Comparison of ENCODE assay signal across 8 cellular contexts in genomic region chr16:69465083-69465721, GRCh38. TPM values are rescaled to one million over a fixed set of nuclear protein-coding genes. Genes with fewer than 3 reads are reported as not detected.
DNase-seq lines count a peak whose midpoint lies in the region; ATAC-seq and TF ChIP-seq lines count a peak whose summit lies in the region.

No MANE protein-coding gene starts in this region.

- no peak overlapping the region for H3K23ac ChIP-seq in mesenchymal stem cell (ENCODE audit: low read length in 2 of 2)

- H3K4ac ChIP-seq in mesenchymal stem cell (ENCODE audit: low read depth in 1 of 2, low read length in 2 of 2): no peak overlapping the region

- no peak overlapping the region for H2BK5ac ChIP-seq in mesenchymal stem cell (ENCODE audit: low read depth, low read length, poor library complexity, severe bottlenecking)

- WGBS in mesenchymal stem cell: 34% methylated on average over 4 of the region's 6 CpGs
- 30 to 34% methylated on average over 3 to 6 of the region's 6 CpGs for WGBS in upper lobe of left lung, 2 donors
- 69 to 77% methylated on average over 6 of the region's 6 CpGs for WGBS in heart right ventricle, 2 donors

- H3K4me3 ChIP-seq in mesenchymal stem cell (ENCODE audit: insufficient read depth in 1 of 2, low read depth in 1 of 2, low read length in 2 of 2) (no peak overlapping the region), tibial artery (no peak overlapping the region), upper lobe of left lung (no peak overlapping the region), heart right ventricle (no peak overlapping the region)

- CTCF ChIA-PET in activated CD8-positive, alpha-beta T cell treated with anti-CD3 and anti-CD28 coated beads for 36 hours (lab: Charles Lee): interaction anchor here (0.8 to 1.6 kb wide), 2 partner anchors 68 to 69 kb away, joined by 3 to 5 read pairs; no protein-coding TSS in a partner anchor

- POLR2A ChIA-PET in activated CD8-positive, alpha-beta T cell treated with anti-CD3 and anti-CD28 coated beads for 36 hours (lab: Charles Lee): no interaction called here

- H3K4me1 ChIP-seq in mesenchymal stem cell (ENCODE audit: control insufficient read depth, insufficient read depth, low read depth, low read length) (peaks cover 8% of the 10 kb centered on the region), tibial artery (peaks cover 0 to 8% (median 2%) of the 10 kb centered on the region in 4 donors), upper lobe of left lung (peaks cover 20 to 29% (median 22%) of the 10 kb centered on the region in 4 donors), heart right ventricle (peaks cover 0 to 32% (median 8%) of the 10 kb centered on the region in 9 donors)

- H3K9me3 Mint-ChIP-seq in activated CD8-positive, alpha-beta T cell treated with anti-CD3 and anti-CD28 coated beads for 36 hours: no peaks in the 10 kb centered on the region

- peaks cover 29% of the 10 kb centered on the region for H3K36me3 Mint-ChIP-seq in activated CD8-positive, alpha-beta T cell treated with anti-CD3 and anti-CD28 coated beads for 36 hours (ENCODE audit: low read depth)

- H2BK15ac ChIP-seq in mesenchymal stem cell (ENCODE audit: low read depth, poor library complexity, severe bottlenecking): no peak overlapping the region

- H3K4me2 ChIP-seq in mesenchymal stem cell (ENCODE audit: low read length, poor library complexity, severe bottlenecking): no peak overlapping the region

- H4K91ac ChIP-seq in mesenchymal stem cell (ENCODE audit: low read length): no peak overlapping the region

- H2BK120ac ChIP-seq in mesenchymal stem cell (ENCODE audit: low read depth, low read length): no peak overlapping the region

- H3K79me1 ChIP-seq in mesenchymal stem cell (replicated peaks; ENCODE audit: low read length, poor library complexity, severe bottlenecking): peaks cover 16% of the 10 kb centered on the region

- TF ChIP-seq CTCF in GM12872 (IDR thresholded peaks at IDR 0.05; ENCODE audit: insufficient read depth, low read depth, low read length) (peak; percentile 14; the same call in 1 of the 3 replicates), tibial artery (IDR thresholded peaks at IDR 0.05) (no peak), upper lobe of left lung (IDR thresholded peaks at IDR 0.05) (no peak), heart right ventricle (IDR thresholded peaks at IDR 0.05) (no peak)
- no peak for TF ChIP-seq CTCF in activated CD8-positive, alpha-beta T cell treated with anti-CD3 and anti-CD28 coated beads for 36 hours (IDR thresholded peaks at IDR 0.05)

- H4K8ac ChIP-seq in mesenchymal stem cell (ENCODE audit: low read length): no peak overlapping the region

- H3K18ac ChIP-seq in mesenchymal stem cell (ENCODE audit: low read depth in 1 of 2, low read length in 2 of 2): peak overlapping the region in 1 of 2 experiments; percentile 89

- H3K36me3 ChIP-seq in mesenchymal stem cell (ENCODE audit: control insufficient read depth in 1 of 2, insufficient read depth in 2 of 2, low read depth in 1 of 2, low read length in 2 of 2) (peaks cover 8 to 53% of the 10 kb centered on the region in 2 experiments), tibial artery (peaks cover 6 to 27% (median 12%) of the 10 kb centered on the region in 3 donors), upper lobe of left lung (peaks cover 0 to 18% (median 6%) of the 10 kb centered on the region in 4 donors), heart right ventricle (peaks cover 0 to 59% (median 6%) of the 10 kb centered on the region in 9 donors)

- peaks cover 60% of the 10 kb centered on the region for H3K4me1 Mint-ChIP-seq in activated CD8-positive, alpha-beta T cell treated with anti-CD3 and anti-CD28 coated beads for 36 hours (ENCODE audit: low read depth)

- H3K9me3 ChIP-seq in mesenchymal stem cell (ENCODE audit: control insufficient read depth, low read length) (no peaks in the 10 kb centered on the region), tibial artery (no peaks in the 10 kb centered on the region), upper lobe of left lung (no peaks in the 10 kb centered on the region), heart right ventricle (no peaks in the 10 kb centered on the region)

- no peak for TF ChIP-seq POLR2A in upper lobe of left lung (IDR thresholded peaks at IDR 0.05)

- peak; percentile 29 for DNase-seq in activated CD8-positive, alpha-beta T cell treated with anti-CD3 and anti-CD28 coated beads for 36 hours
- DNase-seq in mesenchymal stem cell (peak; percentile 73), tibial artery (no peak), upper lobe of left lung (no peak), heart right ventricle (no peak)

- H3K27ac Mint-ChIP-seq in activated CD8-positive, alpha-beta T cell treated with anti-CD3 and anti-CD28 coated beads for 36 hours: peak overlapping the region; percentile 79

- intact Hi-C loops in activated CD8-positive, alpha-beta T cell treated with anti-CD3 and anti-CD28 coated beads for 36 hours (cut with micrococcal nuclease): loop anchor here (5.0 kb wide), 2 partner anchors 33 to 97 kb away; no protein-coding TSS in a partner anchor
- intact Hi-C loops in tibial artery (cut with DNase I; ENCODE audit: low total_unique reads) (no loop called here), heart right ventricle (cut with DNase I) (loop anchor here in 1 of 10 donors (10.0 kb wide), 1 partner anchor 70 kb away; no protein-coding TSS in a partner anchor)

- no peak overlapping the region for H3K4me3 Mint-ChIP-seq in activated CD8-positive, alpha-beta T cell treated with anti-CD3 and anti-CD28 coated beads for 36 hours

- H3K27me3 Mint-ChIP-seq in activated CD8-positive, alpha-beta T cell treated with anti-CD3 and anti-CD28 coated beads for 36 hours: no peaks in the 10 kb centered on the region

- no peak overlapping the region for H3K14ac ChIP-seq in mesenchymal stem cell (ENCODE audit: low read length in 2 of 2)

- H3K27ac ChIP-seq in mesenchymal stem cell (ENCODE audit: low read length, poor library complexity, severe bottlenecking) (no peak overlapping the region), tibial artery (no peak overlapping the region), upper lobe of left lung (peak overlapping the region in 2 of 4 donors; percentile 34 to 41), heart right ventricle (peak overlapping the region in 1 of 10 donors; percentile 19)

- H2BK12ac ChIP-seq in mesenchymal stem cell (ENCODE audit: low read length in 2 of 2): no peak overlapping the region

- no peak overlapping the region for H3K9ac ChIP-seq in mesenchymal stem cell (ENCODE audit: low read length)

- H3K27me3 ChIP-seq in mesenchymal stem cell (ENCODE audit: control insufficient read depth in 1 of 2, insufficient read depth in 1 of 2, low read length in 2 of 2) (no peaks in the 10 kb centered on the region), tibial artery (no peaks in the 10 kb centered on the region), upper lobe of left lung (no peaks in the 10 kb centered on the region), heart right ventricle (peaks cover 0 to 43% (median 0%) of the 10 kb centered on the region in 7 donors)

- no peak overlapping the region for H2AK5ac ChIP-seq in mesenchymal stem cell (ENCODE audit: low read length, severe bottlenecking)

- H2AFZ ChIP-seq in mesenchymal stem cell (ENCODE audit: low read depth, low read length): no peak overlapping the region

- no peak for TF ChIP-seq EP300 in upper lobe of left lung (IDR thresholded peaks at IDR 0.05)

- ATAC-seq in HG03175 (IDR thresholded peaks at IDR 0.05; ENCODE audit: unreplicated experiment): peak; percentile 47
- ATAC-seq in activated CD8-positive, alpha-beta T cell treated with anti-CD3 and anti-CD28 coated beads for 36 hours: peak; percentile 55
- ATAC-seq in upper lobe of left lung (ENCODE audit: low FRiP score in 2 of 2): no peak
- no peak for ATAC-seq in GM19328 (IDR thresholded peaks at IDR 0.05; ENCODE audit: unreplicated experiment)
- no peak for ATAC-seq in heart right ventricle

RNA-seq across cellular contexts. Expression of gene CYB5B, which starts 40.8 kb away (rescaled TPM):
- total RNA-seq in activated CD8-positive, alpha-beta T cell treated with anti-CD3 and anti-CD28 coated beads for 36 hours: 100 to 1,000 TPM; 159 to 163 TPM
- polyA plus RNA-seq in mesenchymal stem cell (2013, experiment 1 of 2): 379 TPM
- polyA plus RNA-seq in mesenchymal stem cell (2013, experiment 2 of 2): 384 TPM
- total RNA-seq in upper lobe of left lung (10 to 100 TPM; 25.2 to 93.1 (median 69.4) TPM), heart right ventricle (10 to 100 TPM; 59.8 to 84.2 (median 72.5) TPM)
- 10 to 100 TPM; 53.8 to 59.9 TPM for polyA plus RNA-seq in heart right ventricle

Comparison
In these comparisons a context has a peak if more than half of its experiments do, and no peak if none do; other contexts are left out.
1. ATAC-seq: peak in HG03175 (single experiment) and activated CD8-positive, alpha-beta T cell treated with anti-CD3 and anti-CD28 coated beads for 36 hours (single experiment); none in upper lobe of left lung (0 of 2), GM19328 (single experiment) and heart right ventricle (0 of 8).
2. DNase-seq: peak in activated CD8-positive, alpha-beta T cell treated with anti-CD3 and anti-CD28 coated beads for 36 hours (single experiment) and mesenchymal stem cell (single experiment); none in tibial artery (0 of 2), upper lobe of left lung (0 of 2) and heart right ventricle (0 of 2).